ENCODE assay signal across 8 cellular contexts in the genomic region with DNA sequence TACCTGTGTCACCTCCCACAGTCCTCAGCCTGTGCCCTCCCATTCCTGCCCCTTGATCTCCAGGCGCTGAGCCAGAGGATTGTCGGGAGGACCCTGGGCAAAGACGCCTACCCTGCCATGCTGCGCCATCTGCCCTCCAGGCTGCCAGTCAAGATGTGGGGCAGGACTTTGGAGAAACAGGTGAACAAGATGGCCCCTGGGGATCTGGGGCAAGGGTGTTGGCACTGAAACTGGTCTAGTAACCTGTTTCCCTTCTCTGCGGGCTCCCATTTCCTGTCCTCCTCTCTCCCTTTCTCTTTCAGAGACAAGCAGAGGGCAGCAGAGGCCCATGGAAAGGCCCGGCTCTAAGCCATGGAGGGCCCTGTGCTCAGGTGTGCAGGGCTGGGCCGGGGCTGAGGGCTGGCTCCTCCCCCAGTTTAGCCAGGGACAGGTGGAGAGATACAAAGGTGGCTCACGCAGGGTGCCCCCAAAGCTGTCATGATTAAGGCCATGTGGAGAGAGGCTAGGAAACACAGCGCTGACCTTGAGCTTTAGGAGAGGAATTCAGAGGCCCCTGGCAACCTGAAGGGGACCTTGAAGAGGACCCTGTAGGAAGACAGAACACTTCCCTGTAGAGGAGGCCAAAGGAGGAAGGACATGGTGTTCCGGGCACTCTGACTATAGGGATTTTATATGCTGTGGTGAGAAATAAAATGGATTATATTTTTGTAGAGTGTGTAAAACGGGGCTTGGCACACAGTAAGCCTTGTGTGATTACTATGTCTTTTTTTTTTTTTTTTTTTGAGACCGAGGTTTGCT. TPM values are rescaled to one million over a fixed set of nuclear protein-coding genes. Genes with fewer than 3 reads are reported as not detected.
DNase-seq lines count a peak whose midpoint lies in the region; ATAC-seq and TF ChIP-seq lines count a peak whose summit lies in the region.

A gene (plus strand): TSS at position 74 of the 798 bp plus-strand sequence. CDS start 44 bp downstream, at position 118.

- CTCF ChIA-PET in BJ (lab: Yijun Ruan, JAX), result interaction anchor here (0.8 kb wide), 1 partner anchor 151 kb away, joined by 3 read pairs; no protein-coding TSS in a partner anchor

- H3K27ac ChIP-seq in RWPE2 (ENCODE audit: poor library complexity, severe bottlenecking), result no peak within 1 kb of the TSS

- H3K36me3 ChIP-seq in BJ (ENCODE audit: control insufficient read depth, insufficient read depth, low read length) (no peaks in the 10 kb centered on the region), RWPE2 (ENCODE audit: low read depth) (no peaks in the 10 kb centered on the region)

- H3K27me3 ChIP-seq in BJ (ENCODE audit: control insufficient read depth, insufficient read depth, low read length) (no peaks in the 10 kb centered on the region), RWPE2 (ENCODE audit: insufficient read depth, poor library complexity, severe bottlenecking) (no peaks in the 10 kb centered on the region)

- POLR2A ChIA-PET in BJ (lab: Charles Lee), result no interaction called here

- no peak for DNase-seq in BJ (ENCODE audit: low read depth)
- peak; percentile 14 for DNase-seq in HT1080 (ENCODE audit: low read depth)
- no peak for DNase-seq in RWPE2 (ENCODE audit: low spot score)
- peak; percentile 23 for DNase-seq in iPS DF 19.7 (ENCODE audit: low read depth, low spot score)
- DNase-seq in activated CD8-positive, alpha-beta memory T cell treated with anti-CD3 and anti-CD28 coated beads for 24 hours, result no peak

- TF ChIP-seq CTCF in BJ (IDR thresholded peaks at IDR 0.05; ENCODE audit: insufficient read depth, low read depth, low read length), result peak; percentile 33
- peak; percentile 57 for TF ChIP-seq CTCF in RWPE2 (IDR thresholded peaks at IDR 0.05; ENCODE audit: poor library complexity, severe bottlenecking)

- H3K9me3 ChIP-seq in RWPE2 (ENCODE audit: severe bottlenecking), result no peaks in the 10 kb centered on the region

- H3K4me1 ChIP-seq in RWPE2 (ENCODE audit: insufficient read depth, poor library complexity, severe bottlenecking), result no peaks in the 10 kb centered on the region

- peak; percentile 100 for ATAC-seq in RWPE2 (ENCODE audit: low read depth)
- no peak for ATAC-seq in GM21723 (IDR thresholded peaks at IDR 0.05; ENCODE audit: unreplicated experiment)
- ATAC-seq in GM21825 (IDR thresholded peaks at IDR 0.05; ENCODE audit: unreplicated experiment), result no peak
- ATAC-seq in HG02938 (IDR thresholded peaks at IDR 0.05; ENCODE audit: unreplicated experiment), result no peak

- H3K4me3 ChIP-seq in BJ (ENCODE audit: low read depth, low read length) (no peak within 1 kb of the TSS), RWPE2 (ENCODE audit: severe bottlenecking) (no peak within 1 kb of the TSS)

RNA-seq across cellular contexts. Expression of the gene that starts here (rescaled TPM):
- not detected in 2 replicates for polyA plus RNA-seq in BJ (2011; rRNA removed)
- polyA minus RNA-seq in BJ (2011; rRNA and poly(A)+ RNA removed), result not detected in 2 replicates
- not detected in 2 replicates for total RNA-seq in HT1080 (2014; rRNA removed; shearing (Covaris generic))
- not detected in 2 replicates for polyA plus RNA-seq in HT1080 (2015; cell fraction: cytosol; rRNA removed)
- polyA plus RNA-seq in HT1080 (2015; cell fraction: nucleus; rRNA removed), result not detected in 2 replicates

Comparison
In these comparisons a context has a peak if more than half of its experiments do, and no peak if none do; other contexts are left out.
1. Peak in DNase-seq in HT1080; RNA of the gene not detected or under 1 TPM.